In genomic region chr15:40739042-40739441, GRCh38 we compare ENCODE assay signal across 14 cellular contexts. TPM values are rescaled to one million over a fixed set of nuclear protein-coding genes. Genes with fewer than 3 reads are reported as not detected.
"Had no signal": no experiment of that assay in that cellular context is flagged by ENCODE, and none has a peak within 500 bp of the region (broad histone marks: within the 10 kb centered on the region; RNA-seq: fewer than 3 reads in every experiment).

No MANE protein-coding gene starts in this region.

- H3K4me1 Mint-ChIP-seq: brain had no signal

- H3K4me3 Mint-ChIP-seq: brain; natural killer cell treated with Interleukin-12 subunit alpha and Interleukin-12 subunit beta and Interleukin-15 and Interleukin-18, amount 100 ng/mL, for 72 hours; stimulated activated naive CD8-positive, alpha-beta T cell treated with anti-CD3 and anti-CD28 coated beads, Interleukin-15, amount 100 ng/mL, for 72 hours had no signal

- H3K27ac Mint-ChIP-seq: brain; natural killer cell treated with Interleukin-12 subunit alpha and Interleukin-12 subunit beta and Interleukin-15 and Interleukin-18, amount 100 ng/mL, for 72 hours; stimulated activated naive CD8-positive, alpha-beta T cell treated with anti-CD3 and anti-CD28 coated beads, Interleukin-15, amount 100 ng/mL, for 72 hours had no signal

- ATAC-seq: left lung; natural killer cell treated with Interleukin-12 subunit alpha and Interleukin-12 subunit beta and Interleukin-15 and Interleukin-18, amount 100 ng/mL, for 72 hours; stimulated activated naive CD8-positive, alpha-beta T cell treated with anti-CD3 and anti-CD28 coated beads, Interleukin-15, amount 100 ng/mL, for 72 hours had no signal

- DNase-seq: activated naive CD4-positive, alpha-beta T cell treated with anti-CD3 and anti-CD28 coated beads, Interleukin-2, amount 50 U/mL, for 16 hours; amniotic stem cell; cerebellar nuclear complex; glutamatergic neuron; left lung; occipital lobe; stimulated activated CD4-positive, alpha-beta T cell treated with anti-CD3 and anti-CD28 coated beads, Interleukin-4, amount 100 ng/mL, for 1 hour; stimulated activated CD8-positive, alpha-beta memory T cell treated with anti-CD3 and anti-CD28 coated beads, Interleukin-4, amount 100 ng/mL, for 48 hours; stimulated activated naive CD8-positive, alpha-beta T cell treated with anti-CD3 and anti-CD28 coated beads, Interleukin-15, amount 100 ng/mL, for 72 hours had no signal

- H3K9me3 ChIP-seq: esophagus muscularis mucosa, left lung, thoracic aorta had no signal

- H3K27me3 ChIP-seq: esophagus muscularis mucosa, left lung had no signal

- H3K27ac ChIP-seq: esophagus muscularis mucosa, left lung, thoracic aorta had no signal

- H3K4me1 ChIP-seq: esophagus muscularis mucosa had no signal

- H3K9me3 Mint-ChIP-seq: brain; natural killer cell treated with Interleukin-12 subunit alpha and Interleukin-12 subunit beta and Interleukin-15 and Interleukin-18, amount 100 ng/mL, for 72 hours; stimulated activated naive CD8-positive, alpha-beta T cell treated with anti-CD3 and anti-CD28 coated beads, Interleukin-15, amount 100 ng/mL, for 72 hours had no signal

- H3K27me3 Mint-ChIP-seq: brain; natural killer cell treated with Interleukin-12 subunit alpha and Interleukin-12 subunit beta and Interleukin-15 and Interleukin-18, amount 100 ng/mL, for 72 hours; stimulated activated naive CD8-positive, alpha-beta T cell treated with anti-CD3 and anti-CD28 coated beads, Interleukin-15, amount 100 ng/mL, for 72 hours had no signal

- H3K4me3 ChIP-seq: esophagus muscularis mucosa, left lung, thoracic aorta had no signal

RNA-seq across cellular contexts. Expression of gene C15orf62, which starts 30.7 kb away (rescaled TPM):
- total RNA-seq: fibroblast of villous mesenchyme, occipital lobe had no signal
